In the genomic region with DNA sequence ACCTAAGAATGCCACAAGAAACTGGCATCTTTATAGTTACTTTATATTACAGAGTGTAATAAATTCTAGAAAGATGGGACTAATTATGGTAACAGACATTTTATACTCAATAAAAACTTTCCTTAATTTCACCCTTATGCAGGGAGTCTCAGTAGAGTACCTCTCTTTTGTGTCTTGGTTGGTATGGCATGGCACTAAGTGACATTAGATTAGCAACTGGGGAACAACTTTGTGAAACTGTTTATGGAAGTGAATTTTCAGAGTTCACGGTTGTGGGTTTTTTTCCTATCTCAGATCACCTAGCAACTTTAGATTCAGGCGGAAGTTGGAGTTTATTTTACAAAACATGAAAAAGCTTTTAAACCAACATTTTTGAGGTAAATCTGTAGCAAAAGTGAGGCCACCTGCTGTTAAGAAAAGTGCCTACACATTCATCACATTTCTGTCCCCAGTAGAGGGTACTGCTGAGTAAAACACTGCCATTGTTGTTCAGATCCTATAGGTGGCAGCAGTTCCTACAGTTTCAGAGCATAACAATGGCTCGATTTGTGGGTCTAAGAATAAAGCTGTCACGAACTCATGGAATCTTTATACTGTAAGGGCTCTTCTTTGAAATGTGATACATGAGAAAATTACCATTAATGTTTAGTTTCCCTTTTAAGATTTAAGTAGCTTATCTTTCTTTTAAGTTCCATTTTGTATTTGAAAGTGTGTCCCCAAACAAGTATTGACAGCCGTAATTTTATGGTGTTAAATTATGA, we compare ENCODE assay signal across 8 cellular contexts.
A peak's percentile ranks its signal among the peaks of the same experiment; 100 is the strongest.
DNase-seq lines count a peak whose midpoint lies in the region; ATAC-seq, FAIRE-seq and TF ChIP-seq lines count a peak whose summit lies in the region.

No MANE protein-coding gene starts in this region.

- TF ChIP-seq RAD21 in K562 (CRISPR knock-in tag; conservative IDR thresholded peaks at IDR 0.05 in 1 of 2, IDR thresholded peaks at IDR 0.05 in 1 of 2), result peak; percentile 97 to 98

- H3K4me1 ChIP-seq in K562 (replicated peaks in 1 of 2; ENCODE audit: control insufficient read depth in 2 of 2, insufficient read depth in 2 of 2, low read length in 2 of 2), result no peaks in the 10 kb centered on the region
- no peaks in the 10 kb centered on the region for H3K4me1 ChIP-seq in small intestine (ENCODE audit: control insufficient read depth in 2 of 2, insufficient read depth in 1 of 2, low read depth in 1 of 2, low read length in 1 of 2)

- POLR2A ChIA-PET in K562 (lab: Yijun Ruan, JAX), result interaction anchor here (0.6 kb wide), 1 partner anchor 18 kb away, joined by 3 read pairs; no protein-coding TSS in a partner anchor

- TF ChIP-seq POLR2A in K562 (conservative IDR thresholded peaks at IDR 0.05), result no peak

- in situ Hi-C loops in K562 (cut with MboI), result no loop called here

- H3K27me3 ChIP-seq in K562 (ENCODE audit: control insufficient read depth in 2 of 2, insufficient read depth in 2 of 2, low read length in 2 of 2) (no peaks in the 10 kb centered on the region), small intestine (ENCODE audit: control insufficient read depth in 2 of 2, insufficient read depth in 2 of 2, low read length in 2 of 2) (no peaks in the 10 kb centered on the region)

- H2AFZ ChIP-seq in K562 (ENCODE audit: low read depth, low read length), result no peak overlapping the region

- no peaks in the 10 kb centered on the region for H3K9me1 ChIP-seq in K562 (ENCODE audit: control insufficient read depth, insufficient read depth, low read length)

- no TSS peak for BruUV-seq in K562 (replicated peaks; lab: Mats Ljungman, UMichigan)

- DNase-seq in 8988T (peak; percentile 20), GM12864 (ENCODE audit: low read depth) (peak; percentile 66), NCI-H1048 (lab: John Stamatoyannopoulos, UW) (peak; percentile 61), SHP77 treated with DMSO at 0.1 percent for 48 hours (lab: John Stamatoyannopoulos, UW) (peak; percentile 70), K562 (ENCODE audit: extremely low read depth in 1 of 4, low spot score in 3 of 4) (peak; percentile 64 to 80 (median 70)), iPS DF 19.7 (ENCODE audit: low read depth, low spot score) (peak; percentile 78), small intestine (peak; percentile 78)

- CTCF ChIA-PET in K562 (lab: Yijun Ruan, JAX; ENCODE audit: low intra/inter-chr PET ratio), result interaction anchor here (0.6 to 2.3 kb wide), 17 partner anchors 77 to 1015 kb away, joined by 3 to 25 read pairs (median 5); no protein-coding TSS in a partner anchor

- intact Hi-C loops in K562 (cut with micrococcal nuclease), result loop anchor here (1.0 to 10.0 kb wide), 6 partner anchors 87 to 615 kb away; no protein-coding TSS in a partner anchor

- H4K20me1 ChIP-seq in K562 (replicated peaks; ENCODE audit: control insufficient read depth, insufficient read depth, low read length), result no peaks in the 10 kb centered on the region

- peak; percentile 92 for ATAC-seq in HG02759 (IDR thresholded peaks at IDR 0.05; ENCODE audit: unreplicated experiment)
- peak; percentile 99 for ATAC-seq in K562

- H3K27ac ChIP-seq in K562 (ENCODE audit: extremely low read depth, low read depth, low read length) (no peak overlapping the region), small intestine (ENCODE audit: low read depth in 1 of 2, low read length in 1 of 2) (no peak overlapping the region)

- H3K4me3 ChIP-seq in GM12864 (ENCODE audit: low read depth, low read length) (no peak overlapping the region), K562 (no peak overlapping the region), small intestine (ENCODE audit: low read depth in 1 of 2, low read length in 2 of 2) (no peak overlapping the region)

- TF ChIP-seq CTCF in GM12864 (IDR thresholded peaks at IDR 0.05; ENCODE audit: low read depth, low read length, missing control alignments) (peak; percentile 99), K562 (IDR thresholded peaks at IDR 0.05 in 2 of 3, conservative IDR thresholded peaks at IDR 0.05 in 1 of 3; ENCODE audit: insufficient read depth in 2 of 3, low read depth in 1 of 3, low read length in 3 of 3) (peak; percentile 100)

- 0 out of 2 replicates have a peak, but pooled peaks have one; percentile 15 for TF ChIP-seq EP300 in K562 (IDR thresholded peaks at IDR 0.05; ENCODE audit: low read length)

- H3K36me3 ChIP-seq in K562 (ENCODE audit: control insufficient read depth, insufficient read depth, low read length), result no peaks in the 10 kb centered on the region
- no peaks in the 10 kb centered on the region for H3K36me3 ChIP-seq in small intestine (ENCODE audit: control insufficient read depth in 2 of 2, insufficient read depth in 2 of 2, low read length in 2 of 2)

- H3K9ac ChIP-seq in K562 (ENCODE audit: insufficient read depth in 1 of 2, low read depth in 2 of 2, low read length in 2 of 2), result no peak overlapping the region

- FAIRE-seq in K562 (lab: Jason Lieb, UNC) (peak; percentile 99), small intestine (lab: Jason Lieb, UNC) (peak; percentile 88)

- H3K79me2 ChIP-seq in K562 (ENCODE audit: control insufficient read depth, insufficient read depth, low read length), result no peaks in the 10 kb centered on the region

- WGBS in K562 (ENCODE audit: insufficient coverage, low coverage, missing lambda C conversion rate), result 20% methylated on average over 5 of the region's 5 CpGs
- 21 to 24% (median 21%) methylated on average over 5 of the region's 5 CpGs for WGBS in small intestine, 3 donors

- no peak overlapping the region for H3K4me2 ChIP-seq in K562 (ENCODE audit: insufficient read depth, low read length)

- H3K9me3 ChIP-seq in K562 (replicated peaks; ENCODE audit: control insufficient read depth, insufficient read depth, low read depth, low read length) (no peaks in the 10 kb centered on the region), small intestine (ENCODE audit: control insufficient read depth, low read depth) (no peaks in the 10 kb centered on the region)

TF ChIP-seq in K562, 482 proteins besides CTCF, POLR2A, EP300 and RAD21 (continues in another document):
- TF ChIP-seq NONO (IDR thresholded peaks at IDR 0.05; ENCODE audit: low read depth in 2 of 2, low read length in 1 of 2), result no peak
- TF ChIP-seq NFXL1 (CRISPR knock-in tag; IDR thresholded peaks at IDR 0.05), result no peak
- peak; percentile 48; the same call in 1 of the 2 replicates for TF ChIP-seq MAFK (IDR thresholded peaks at IDR 0.05; ENCODE audit: low read length)
- TF ChIP-seq, protein P1, sequence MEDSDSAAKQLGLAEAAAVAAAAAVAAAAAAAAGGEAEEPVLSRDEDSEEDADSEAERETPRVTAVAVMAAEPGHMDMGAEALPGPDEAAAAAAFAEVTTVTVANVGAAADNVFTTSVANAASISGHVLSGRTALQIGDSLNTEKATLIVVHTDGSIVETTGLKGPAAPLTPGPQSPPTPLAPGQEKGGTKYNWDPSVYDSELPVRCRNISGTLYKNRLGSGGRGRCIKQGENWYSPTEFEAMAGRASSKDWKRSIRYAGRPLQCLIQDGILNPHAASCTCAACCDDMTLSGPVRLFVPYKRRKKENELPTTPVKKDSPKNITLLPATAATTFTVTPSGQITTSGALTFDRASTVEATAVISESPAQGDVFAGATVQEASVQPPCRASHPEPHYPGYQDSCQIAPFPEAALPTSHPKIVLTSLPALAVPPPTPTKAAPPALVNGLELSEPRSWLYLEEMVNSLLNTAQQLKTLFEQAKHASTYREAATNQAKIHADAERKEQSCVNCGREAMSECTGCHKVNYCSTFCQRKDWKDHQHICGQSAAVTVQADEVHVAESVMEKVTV (CRISPR knock-in tag; IDR thresholded peaks at IDR 0.05), result peak; percentile 96
- TF ChIP-seq, protein P2, sequence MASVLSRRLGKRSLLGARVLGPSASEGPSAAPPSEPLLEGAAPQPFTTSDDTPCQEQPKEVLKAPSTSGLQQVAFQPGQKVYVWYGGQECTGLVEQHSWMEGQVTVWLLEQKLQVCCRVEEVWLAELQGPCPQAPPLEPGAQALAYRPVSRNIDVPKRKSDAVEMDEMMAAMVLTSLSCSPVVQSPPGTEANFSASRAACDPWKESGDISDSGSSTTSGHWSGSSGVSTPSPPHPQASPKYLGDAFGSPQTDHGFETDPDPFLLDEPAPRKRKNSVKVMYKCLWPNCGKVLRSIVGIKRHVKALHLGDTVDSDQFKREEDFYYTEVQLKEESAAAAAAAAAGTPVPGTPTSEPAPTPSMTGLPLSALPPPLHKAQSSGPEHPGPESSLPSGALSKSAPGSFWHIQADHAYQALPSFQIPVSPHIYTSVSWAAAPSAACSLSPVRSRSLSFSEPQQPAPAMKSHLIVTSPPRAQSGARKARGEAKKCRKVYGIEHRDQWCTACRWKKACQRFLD (CRISPR knock-in tag; IDR thresholded peaks at IDR 0.05), result no peak
- TF ChIP-seq RB1 (IDR thresholded peaks at IDR 0.05; ENCODE audit: low read depth), result peak; percentile 85
- peak; percentile 57 for TF ChIP-seq TEAD4 (IDR thresholded peaks at IDR 0.05; ENCODE audit: low read length)
- no peak for TF ChIP-seq TEAD4 (CRISPR knock-in tag; IDR thresholded peaks at IDR 0.05; ENCODE audit: borderline replicate concordance)
- TF ChIP-seq STAT5A (IDR thresholded peaks at IDR 0.05; ENCODE audit: borderline replicate concordance, low read length), result no peak
- TF ChIP-seq KLF16 (IDR thresholded peaks at IDR 0.05), result peak; percentile 65; the same call in 1 of the 2 replicates
- TF ChIP-seq NUFIP1 (IDR thresholded peaks at IDR 0.05; ENCODE audit: partially characterized antibody), result no peak
- TF ChIP-seq ATF7 (IDR thresholded peaks at IDR 0.05), result no peak
- TF ChIP-seq HLTF (IDR thresholded peaks at IDR 0.05), result no peak
- peak; percentile 61; the same call in 1 of the 2 replicates for TF ChIP-seq JUND (IDR thresholded peaks at IDR 0.05; ENCODE audit: borderline replicate concordance, low read depth, low read length)
- TF ChIP-seq JUND (tag; IDR thresholded peaks at IDR 0.05; ENCODE audit: borderline replicate concordance, low read depth, low read length), result no peak
- TF ChIP-seq ZNF436 (CRISPR knock-in tag; IDR thresholded peaks at IDR 0.05), result no peak
- no peak for TF ChIP-seq HOXB6 (CRISPR knock-in tag; IDR thresholded peaks at IDR 0.05; ENCODE audit: borderline replicate concordance)
- TF ChIP-seq ESRRB (CRISPR knock-in tag; IDR thresholded peaks at IDR 0.05; ENCODE audit: borderline replicate concordance), result no peak
- 0 out of 2 replicates have a peak, but pooled peaks have one; percentile 67 for TF ChIP-seq XRCC5 (IDR thresholded peaks at IDR 0.05; ENCODE audit: low read depth, low read length)
- TF ChIP-seq SETDB1 (IDR thresholded peaks at IDR 0.05; ENCODE audit: low read length), result no peak
- no peak for TF ChIP-seq ZNF561 (CRISPR knock-in tag; conservative IDR thresholded peaks at IDR 0.05)
- TF ChIP-seq KAT2B (IDR thresholded peaks at IDR 0.05; ENCODE audit: low read depth, low read length), result peak; percentile 30
- peak in 1 of 2 experiments; percentile 38 for TF ChIP-seq NCOA2 (IDR thresholded peaks at IDR 0.05; ENCODE audit: partially characterized antibody in 2 of 2)
- peak; percentile 46; the same call in 1 of the 2 replicates for TF ChIP-seq ZNF24 (IDR thresholded peaks at IDR 0.05)
- TF ChIP-seq ARNT (IDR thresholded peaks at IDR 0.05), result peak in 1 of 2 experiments; percentile 57; a peak in 1 of 4 replicates

Comparison
In these comparisons a context has a peak if more than half of its experiments do, and no peak if none do; other contexts are left out.
1. DNase-seq: peak in every context shown above with its lines; median percentile 78 in iPS DF 19.7; 78 in small intestine; 70 in SHP77 treated with DMSO at 0.1 percent for 48 hours; 70 in K562; 66 in GM12864; 61 in NCI-H1048; 20 in 8988T.